8 cellular contexts compared by ENCODE assay signal in genomic region chr5:142012186-142012785, GRCh38. TPM values are rescaled to one million over a fixed set of nuclear protein-coding genes. Genes with fewer than 3 reads are reported as not detected.
DNase-seq lines count a peak whose midpoint lies in the region; TF ChIP-seq lines count a peak whose summit lies in the region.

No MANE protein-coding gene starts in this region.

- peak overlapping the region; percentile 57 for H3K27ac ChIP-seq in mesodermal cell (ENCODE audit: low read depth, low read length, severe bottlenecking)

- WGBS in mesodermal cell (ENCODE audit: insufficient coverage in 2 of 2), 2 experiments, result 15 to 17% methylated on average over 2 to 12 of the region's 18 CpGs

- DNase-seq in DMS53 (lab: John Stamatoyannopoulos, UW), result peak; percentile 72
- no peak for DNase-seq in LNCaP clone FGC (ENCODE audit: low read depth)
- peak; percentile 61 for DNase-seq in activated CD4-positive, alpha-beta T cell treated with anti-CD3 and anti-CD28 coated beads, Interleukin-2, amount 50 U/mL, for 1 hour
- peak; percentile 5 for DNase-seq in effector CD8-positive, alpha-beta T cell (lab: John Stamatoyannopoulos, UW)
- DNase-seq in stimulated activated CD8-positive, alpha-beta memory T cell treated with anti-CD3 and anti-CD28 coated beads, Interleukin-7, amount 100 ng/mL, for 4 hours (ENCODE audit: low read depth in 2 of 2), result peak; percentile 48 to 52
- DNase-seq in NCI-H1105 (lab: John Stamatoyannopoulos, UW), result no peak
- DNase-seq in GOT3 (lab: John Stamatoyannopoulos, UW), result no peak

- H3K9me3 ChIP-seq in mesodermal cell (ENCODE audit: control insufficient read depth, low read length), result no peaks in the 10 kb centered on the region

- H3K4me3 ChIP-seq in LNCaP clone FGC (ENCODE audit: low read depth, low read length) (peak overlapping the region; percentile 92), mesodermal cell (ENCODE audit: extremely low read depth, insufficient read depth, low read length, poor library complexity, severe bottlenecking) (peak overlapping the region; percentile 72)

- peak; percentile 50 for TF ChIP-seq CTCF in LNCaP clone FGC (IDR thresholded peaks at IDR 0.05; ENCODE audit: control insufficient read depth, extremely low read depth, insufficient read depth)

- peaks cover 18% of the 10 kb centered on the region for H3K4me1 ChIP-seq in mesodermal cell (ENCODE audit: control insufficient read depth, insufficient read depth, low read length, poor library complexity, severe bottlenecking)

- peaks cover 38% of the 10 kb centered on the region for H3K36me3 ChIP-seq in mesodermal cell (ENCODE audit: control insufficient read depth, insufficient read depth, low read length)

RNA-seq across cellular contexts. Expression of gene GNPDA1, which starts 0.5 kb away (rescaled TPM):
- 65.8 TPM for polyA plus RNA-seq in mesodermal cell (2013, experiment 1 of 2)
- polyA plus RNA-seq in mesodermal cell (2013, experiment 2 of 2), result 58.3 TPM

RNA-seq across cellular contexts. Expression of gene RNF14, which starts 43.4 kb away (rescaled TPM):
- polyA plus RNA-seq in mesodermal cell (2013, experiment 1 of 2), result 44.8 TPM
- 46.8 TPM for polyA plus RNA-seq in mesodermal cell (2013, experiment 2 of 2)

RNA-seq across cellular contexts. Expression of gene PCDH12, which starts 54.3 kb away (rescaled TPM):
- 5.8 TPM for polyA plus RNA-seq in mesodermal cell (2013, experiment 1 of 2)
- 3.6 TPM for polyA plus RNA-seq in mesodermal cell (2013, experiment 2 of 2)

Comparison
In these comparisons a context has a peak if more than half of its experiments do, and no peak if none do; other contexts are left out.
1. DNase-seq: peak in DMS53 (single experiment), activated CD4-positive, alpha-beta T cell treated with anti-CD3 and anti-CD28 coated beads, Interleukin-2, amount 50 U/mL, for 1 hour (single experiment), effector CD8-positive, alpha-beta T cell (single experiment) and stimulated activated CD8-positive, alpha-beta memory T cell treated with anti-CD3 and anti-CD28 coated beads, Interleukin-7, amount 100 ng/mL, for 4 hours (2 of 2); none in LNCaP clone FGC (single experiment), NCI-H1105 (single experiment) and GOT3 (single experiment).